In genomic region chr2:133968446-133968845, GRCh38 we compare ENCODE assay signal across 19 cellular contexts.
DNase-seq lines count a peak whose midpoint lies in the region; ATAC-seq and TF ChIP-seq lines count a peak whose summit lies in the region.
"Had no signal": no experiment of that assay in that cellular context is flagged by ENCODE, and none has a peak within 500 bp of the region (broad histone marks: within the 10 kb centered on the region; RNA-seq: fewer than 3 reads in every experiment).

No MANE protein-coding gene starts in this region.

- ATAC-seq in left ventricle myocardium superior (peak; percentile 24), Right ventricle myocardium superior (ENCODE audit: poor library complexity) (no peak)
- no peak for ATAC-seq in effector memory CD8-positive, alpha-beta T cell (replicated peaks)
- ATAC-seq: K562, T-cell had no signal

- no peaks in the 10 kb centered on the region for H3K4me1 Mint-ChIP-seq in effector memory CD8-positive, alpha-beta T cell (ENCODE audit: low read depth in 2 of 2)
- H3K4me1 Mint-ChIP-seq: T-cell had no signal

- H3K4me3 ChIP-seq in testis = no peak overlapping the region
- H3K4me3 ChIP-seq: K562 had no signal

- H3K9me3 Mint-ChIP-seq in effector memory CD8-positive, alpha-beta T cell = no peaks in the 10 kb centered on the region
- H3K9me3 Mint-ChIP-seq: CD4-positive, alpha-beta T cell; HFFc6; T-cell had no signal

- TF ChIP-seq POLR2A in testis (IDR thresholded peaks at IDR 0.05) = no peak

- no peaks in the 10 kb centered on the region for H3K36me3 Mint-ChIP-seq in effector memory CD8-positive, alpha-beta T cell (ENCODE audit: insufficient read depth)
- H3K36me3 Mint-ChIP-seq: T-cell had no signal

- H3K27ac ChIP-seq in testis = no peak overlapping the region

- H3K27me3 Mint-ChIP-seq in effector memory CD8-positive, alpha-beta T cell = peaks cover 13 to 37% of the 10 kb centered on the region in 2 donors

- DNase-seq in left ventricle myocardium superior = no peak
- DNase-seq in Right ventricle myocardium superior = no peak
- DNase-seq in SKM-1 (lab: John Stamatoyannopoulos, UW; ENCODE audit: unreplicated experiment) = peak; percentile 72
- peak; percentile 59 for DNase-seq in medulla oblongata (ENCODE audit: extremely low spot score)
- no peak for DNase-seq in D341Med (ENCODE audit: low spot score)
- no peak for DNase-seq in testis
- no peak for DNase-seq in effector memory CD8-positive, alpha-beta T cell
- no peak for DNase-seq in iPS-NIHi7 (ENCODE audit: extremely low spot score)
- DNase-seq: Calu3; CD4-positive, alpha-beta T cell; DMS79 treated with DMSO at 0.1 percent for 48 hours; GDM1; HFFc6; NCI-H187 treated with DMSO at 0.1 percent for 48 hours; NCI-H446 treated with DMSO at 0.1 percent for 48 hours; NCI-H82; OCI-M1; T-cell had no signal

- H3K36me3 ChIP-seq in testis (ENCODE audit: low read depth, missing control alignments) = no peaks in the 10 kb centered on the region

- H3K9me3 ChIP-seq in testis = no peaks in the 10 kb centered on the region

- TF ChIP-seq CTCF in testis (IDR thresholded peaks at IDR 0.05) = no peak

- WGBS in testis, 2 donors = 93 to 95% methylated on average over 3 of the region's 3 CpGs

- H3K4me3 Mint-ChIP-seq in effector memory CD8-positive, alpha-beta T cell = no peak overlapping the region
- H3K4me3 Mint-ChIP-seq: CD4-positive, alpha-beta T cell; HFFc6; T-cell had no signal

- intact Hi-C loops in left ventricle myocardium superior (cut with micrococcal nuclease) (no loop called here), Right ventricle myocardium superior (cut with DNase I) (no loop called here), testis (cut with DNase I; ENCODE audit: low total_unique reads) (no loop called here)

- H3K27ac Mint-ChIP-seq in effector memory CD8-positive, alpha-beta T cell = no peak overlapping the region
- H3K27ac Mint-ChIP-seq: CD4-positive, alpha-beta T cell; HFFc6; T-cell had no signal

- no peaks in the 10 kb centered on the region for H3K27me3 ChIP-seq in testis

- H3K4me1 ChIP-seq in testis = peaks cover 3% of the 10 kb centered on the region

Comparison
In these comparisons a context has a peak if more than half of its experiments do, and no peak if none do; other contexts are left out.
1. DNase-seq: peak in SKM-1 (single experiment) and medulla oblongata (single experiment); none in left ventricle myocardium superior (single experiment), Right ventricle myocardium superior (single experiment), D341Med (single experiment), testis (single experiment), effector memory CD8-positive, alpha-beta T cell (0 of 3) and iPS-NIHi7 (single experiment).